ENCODE assay signal across 16 cellular contexts in genomic region chr3:2978977-2979732, GRCh38.
DNase-seq lines count a peak whose midpoint lies in the region; ATAC-seq, FAIRE-seq and TF ChIP-seq lines count a peak whose summit lies in the region.
"Had no signal": no experiment of that assay in that cellular context is flagged by ENCODE, and none has a peak within 500 bp of the region (broad histone marks: within the 10 kb centered on the region; RNA-seq: fewer than 3 reads in every experiment).

No MANE protein-coding gene starts in this region.

- no peak overlapping the region for H3K14ac ChIP-seq in H9 (ENCODE audit: insufficient read depth, low read length)

- H2BK15ac ChIP-seq in H9 (ENCODE audit: low read depth, low read length), result no peak overlapping the region

- no peaks in the 10 kb centered on the region for H3K23me2 ChIP-seq in H9 (ENCODE audit: insufficient read length, low read depth, low read length, poor library complexity, severe bottlenecking)

- no peak overlapping the region for H2BK5ac ChIP-seq in H9 (ENCODE audit: insufficient read length, low read length)

- H2BK120ac ChIP-seq in H9 (ENCODE audit: low read depth, low read length, poor library complexity, severe bottlenecking), result no peak overlapping the region

- no peak overlapping the region for H3T11ph ChIP-seq in H9 (ENCODE audit: low read length)

- H3K36me3 ChIP-seq in OCI-LY3 (replicated peaks; ENCODE audit: low read depth, low read length) (no peaks in the 10 kb centered on the region), iPS-20b (ENCODE audit: insufficient read depth, low read depth, low read length) (no peaks in the 10 kb centered on the region), pancreas (no peaks in the 10 kb centered on the region), lower lobe of right lung (no peaks in the 10 kb centered on the region)
- H3K36me3 ChIP-seq: HAP-1 had no signal

- peak; percentile 50 for DNase-seq in H9
- DNase-seq in pancreas, result no peak
- DNase-seq in lower lobe of right lung, result no peak
- DNase-seq: ACHN; CD8-positive, alpha-beta T cell; DND-41; GDM1; NCI-H1092 treated with DMSO at 0.1 percent for 48 hours; PC-9 had no signal

- H3K4me3 ChIP-seq in OCI-LY3 (ENCODE audit: low read length), result peak overlapping the region; percentile 60
- peak overlapping the region; percentile 41 for H3K4me3 ChIP-seq in iPS-20b (ENCODE audit: low read length)
- H3K4me3 ChIP-seq in pancreas, result no peak overlapping the region
- H3K4me3 ChIP-seq in lower lobe of right lung, result no peak overlapping the region
- H3K4me3 ChIP-seq: HAP-1, PC-9 had no signal

- no peak overlapping the region for H3K23ac ChIP-seq in H9 (ENCODE audit: insufficient read length, low read depth, low read length)

- H4K91ac ChIP-seq in H9 (ENCODE audit: insufficient read length, low read depth, low read length), result no peak overlapping the region

- H3K27ac ChIP-seq in H9 (ENCODE audit: insufficient read length, low read depth, low read length) (no peak overlapping the region), OCI-LY3 (ENCODE audit: low read length) (peak overlapping the region; percentile 85), iPS-20b (ENCODE audit: low read length) (no peak overlapping the region), pancreas (no peak overlapping the region), lower lobe of right lung (no peak overlapping the region)
- H3K27ac ChIP-seq: KMS-11, PC-9 had no signal

- TF ChIP-seq CTCF in H9 (conservative IDR thresholded peaks at IDR 0.05), result no peak
- TF ChIP-seq CTCF in OCI-LY3 (IDR thresholded peaks at IDR 0.05; ENCODE audit: low read depth, low read length), result no peak
- TF ChIP-seq CTCF in pancreas (IDR thresholded peaks at IDR 0.05), result no peak
- TF ChIP-seq CTCF in lower lobe of right lung (IDR thresholded peaks at IDR 0.05), result no peak

- no peaks in the 10 kb centered on the region for H3K79me1 ChIP-seq in H9 (ENCODE audit: insufficient read depth, low read depth, low read length, poor library complexity, severe bottlenecking)

- H2BK12ac ChIP-seq in H9 (ENCODE audit: insufficient read length, low read depth, low read length), result no peak overlapping the region

- H3K18ac ChIP-seq in H9 (ENCODE audit: insufficient read length, low read depth, low read length), result no peak overlapping the region

- no peak overlapping the region for H3K4ac ChIP-seq in H9 (ENCODE audit: low read depth, low read length)

- intact Hi-C loops in pancreas (cut with DNase I) (no loop called here), lower lobe of right lung (cut with DNase I) (no loop called here)

- no CpG with 5 or more reads among the region's 9 CpGs for WGBS in H9 (ENCODE audit: extremely low coverage, insufficient read length, low lambda C conversion rate)
- 46% methylated on average over 9 of the region's 9 CpGs for WGBS in pancreas, 2 donors

- H4K8ac ChIP-seq in H9 (replicated peaks; ENCODE audit: insufficient read length, low read depth, low read length), result no peak overlapping the region

- no peak overlapping the region for H2AK5ac ChIP-seq in H9 (ENCODE audit: insufficient read length, low read length)

- ATAC-seq in stimulated activated memory B cell treated with anti-CD40 and anti-IgM and Interleukin-4, amounts not matched to agents 10 μg/mL and 1 μg/mL and 100 μg/mL, for 72 hours, result no peak
- ATAC-seq in pancreas, result no peak
- no peak for ATAC-seq in HG02798 (IDR thresholded peaks at IDR 0.05; ENCODE audit: poor library complexity, unreplicated experiment)
- ATAC-seq in lower lobe of right lung, result no peak
- ATAC-seq: CD8-positive, alpha-beta T cell; HepG2 had no signal

- H3K4me2 ChIP-seq in H9 (ENCODE audit: insufficient read depth, insufficient read length, low read length) (no peak overlapping the region), OCI-LY3 (ENCODE audit: low read length) (peak overlapping the region; percentile 77)
- H3K4me2 ChIP-seq: KMS-11, PC-9 had no signal

- peaks cover 6% of the 10 kb centered on the region; the same call in 1 of the 2 replicates for H3K4me1 ChIP-seq in H9 (ENCODE audit: insufficient read depth, low read length)
- peaks cover 57% of the 10 kb centered on the region for H3K4me1 ChIP-seq in OCI-LY3 (ENCODE audit: low read length)
- H3K4me1 ChIP-seq in iPS-20b (ENCODE audit: insufficient read depth, low read length), result peaks cover 19% of the 10 kb centered on the region
- H3K4me1 ChIP-seq in pancreas, result no peaks in the 10 kb centered on the region
- H3K4me1 ChIP-seq in lower lobe of right lung, result no peaks in the 10 kb centered on the region
- H3K4me1 ChIP-seq: HAP-1 had no signal

- H3K27me3 ChIP-seq in H9 (ENCODE audit: insufficient read depth, low read length) (no peaks in the 10 kb centered on the region), OCI-LY3 (ENCODE audit: low read depth, low read length) (no peaks in the 10 kb centered on the region), iPS-20b (ENCODE audit: insufficient read depth, low read length) (no peaks in the 10 kb centered on the region), pancreas (no peaks in the 10 kb centered on the region), lower lobe of right lung (ENCODE audit: low read depth) (no peaks in the 10 kb centered on the region)

- H3K36me3 Mint-ChIP-seq in H9 (ENCODE audit: insufficient read depth in 1 of 3, low read depth in 3 of 3), result no peaks in the 10 kb centered on the region
- no peaks in the 10 kb centered on the region for H3K36me3 Mint-ChIP-seq in stimulated activated memory B cell treated with anti-CD40 and anti-IgM and Interleukin-4, amounts not matched to agents 10 μg/mL and 1 μg/mL and 100 μg/mL, for 72 hours
- H3K36me3 Mint-ChIP-seq: CD8-positive, alpha-beta T cell had no signal

- no peaks in the 10 kb centered on the region for H3K9me3 ChIP-seq in H9 (ENCODE audit: control insufficient read depth, low read depth, low read length)
- H3K9me3 ChIP-seq in OCI-LY3 (ENCODE audit: insufficient read depth, low read length), result no peaks in the 10 kb centered on the region
- no peaks in the 10 kb centered on the region for H3K9me3 ChIP-seq in iPS-20b (ENCODE audit: insufficient read depth, low read depth, low read length)
- H3K9me3 ChIP-seq in pancreas, result no peaks in the 10 kb centered on the region
- H3K9me3 ChIP-seq in lower lobe of right lung, result no peaks in the 10 kb centered on the region
- H3K9me3 ChIP-seq: HAP-1 had no signal

- no peak for FAIRE-seq in pancreas (lab: Jason Lieb, UNC)
- FAIRE-seq: HepG2 had no signal

- H4K20me1 ChIP-seq in H9 (ENCODE audit: control insufficient read depth, insufficient read depth, insufficient read length) (no peaks in the 10 kb centered on the region), OCI-LY3 (ENCODE audit: insufficient read depth, low read length) (no peaks in the 10 kb centered on the region)

- no peak overlapping the region for H2BK20ac ChIP-seq in H9 (ENCODE audit: low read depth, low read length, poor library complexity, severe bottlenecking)

- H3K9ac ChIP-seq in H9 (ENCODE audit: extremely low read depth, insufficient read length, low read length) (no peak overlapping the region), OCI-LY3 (ENCODE audit: low read length) (peak overlapping the region; percentile 67), iPS-20b (ENCODE audit: low read depth, low read length) (no peak overlapping the region; the same call in 1 of the 2 replicates)
- H3K9ac ChIP-seq: KMS-11 had no signal

- no peak overlapping the region; a peak in 1 of 7 replicates for H3K27ac Mint-ChIP-seq in H9
- H3K27ac Mint-ChIP-seq in stimulated activated memory B cell treated with anti-CD40 and anti-IgM and Interleukin-4, amounts not matched to agents 10 μg/mL and 1 μg/mL and 100 μg/mL, for 72 hours, result peak overlapping the region; percentile 9
- H3K27ac Mint-ChIP-seq: CD8-positive, alpha-beta T cell had no signal

- H3K79me2 ChIP-seq in H9 (ENCODE audit: insufficient read depth, low read length) (no peaks in the 10 kb centered on the region), OCI-LY3 (ENCODE audit: low read length) (no peaks in the 10 kb centered on the region)

- H3K9me3 Mint-ChIP-seq in H9, result no peaks in the 10 kb centered on the region
- no peaks in the 10 kb centered on the region for H3K9me3 Mint-ChIP-seq in stimulated activated memory B cell treated with anti-CD40 and anti-IgM and Interleukin-4, amounts not matched to agents 10 μg/mL and 1 μg/mL and 100 μg/mL, for 72 hours
- H3K9me3 Mint-ChIP-seq: CD8-positive, alpha-beta T cell had no signal

- no peak overlapping the region for H3K56ac ChIP-seq in H9 (ENCODE audit: insufficient read length, low read depth, low read length)

- H3K4me1 Mint-ChIP-seq in H9, result peaks cover 30 to 32% of the 10 kb centered on the region in 2 experiments
- peaks cover 8% of the 10 kb centered on the region for H3K4me1 Mint-ChIP-seq in stimulated activated memory B cell treated with anti-CD40 and anti-IgM and Interleukin-4, amounts not matched to agents 10 μg/mL and 1 μg/mL and 100 μg/mL, for 72 hours

- H2AFZ ChIP-seq in H9 (ENCODE audit: low read length), result no peak overlapping the region
- peak overlapping the region; percentile 79 for H2AFZ ChIP-seq in OCI-LY3 (ENCODE audit: low read depth, low read length)
- H2AFZ ChIP-seq: PC-9 had no signal

- H3K27me3 Mint-ChIP-seq in H9 (ENCODE audit: low read depth), result peaks cover 7% of the 10 kb centered on the region
- no peaks in the 10 kb centered on the region for H3K27me3 Mint-ChIP-seq in stimulated activated memory B cell treated with anti-CD40 and anti-IgM and Interleukin-4, amounts not matched to agents 10 μg/mL and 1 μg/mL and 100 μg/mL, for 72 hours

- H3K4me3 Mint-ChIP-seq in H9, result peak overlapping the region; percentile 4 to 64; a peak in 4 of 5 replicates
- peak overlapping the region; percentile 14 for H3K4me3 Mint-ChIP-seq in stimulated activated memory B cell treated with anti-CD40 and anti-IgM and Interleukin-4, amounts not matched to agents 10 μg/mL and 1 μg/mL and 100 μg/mL, for 72 hours
- H3K4me3 Mint-ChIP-seq: CD8-positive, alpha-beta T cell had no signal

- H4K5ac ChIP-seq in H9 (ENCODE audit: insufficient read length, low read depth, low read length), result no peak overlapping the region

Comparison
In these comparisons a context has a peak if more than half of its experiments do, and no peak if none do; other contexts are left out.
1. H3K4me3 ChIP-seq: peak in OCI-LY3 (single experiment) and iPS-20b (single experiment); none in pancreas (0 of 4) and lower lobe of right lung (single experiment).